In genomic region chr16:84330685-84331050, GRCh38 we compare ENCODE assay signal across 1 cellular context.
TF ChIP-seq lines count a peak whose summit lies in the region.

No MANE protein-coding gene starts in this region.

TF ChIP-seq in WTC11, 78 proteins besides CTCF, POLR2A, EP300 and RAD21 (continued from another document):
- no peak for TF ChIP-seq AR (CRISPR knock-in tag; IDR thresholded peaks at IDR 0.05)
TF ChIP-seq in WTC11: peak in this region for 1.
